In the genomic region with DNA sequence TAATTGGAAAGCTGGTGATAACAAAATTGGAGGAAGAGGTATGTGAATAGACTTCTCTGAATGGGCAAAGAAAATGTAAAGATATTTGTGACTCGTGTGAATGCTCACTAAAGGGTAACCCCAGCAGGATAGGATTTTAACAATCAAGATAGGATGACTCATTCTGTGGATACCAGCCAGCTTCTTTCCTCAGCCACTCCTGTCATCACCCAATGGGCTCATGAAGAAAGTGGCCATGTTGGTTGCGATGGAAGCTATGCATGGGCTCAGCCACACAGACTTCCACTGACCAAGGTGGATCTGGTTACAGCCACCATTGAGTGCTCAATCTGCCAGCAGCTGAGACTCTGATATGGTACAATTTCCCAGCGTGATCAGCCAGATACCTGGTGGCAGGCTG, we compare ENCODE assay signal across 1 cellular context.
TF ChIP-seq lines count a peak whose summit lies in the region.

No MANE protein-coding gene starts in this region.

TF ChIP-seq in K562, 482 proteins besides CTCF, POLR2A, EP300 and RAD21 (continued from another document):
- TF ChIP-seq, protein P1, sequence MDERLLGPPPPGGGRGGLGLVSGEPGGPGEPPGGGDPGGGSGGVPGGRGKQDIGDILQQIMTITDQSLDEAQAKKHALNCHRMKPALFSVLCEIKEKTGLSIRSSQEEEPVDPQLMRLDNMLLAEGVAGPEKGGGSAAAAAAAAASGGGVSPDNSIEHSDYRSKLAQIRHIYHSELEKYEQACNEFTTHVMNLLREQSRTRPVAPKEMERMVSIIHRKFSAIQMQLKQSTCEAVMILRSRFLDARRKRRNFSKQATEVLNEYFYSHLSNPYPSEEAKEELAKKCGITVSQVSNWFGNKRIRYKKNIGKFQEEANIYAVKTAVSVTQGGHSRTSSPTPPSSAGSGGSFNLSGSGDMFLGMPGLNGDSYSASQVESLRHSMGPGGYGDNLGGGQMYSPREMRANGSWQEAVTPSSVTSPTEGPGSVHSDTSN (CRISPR knock-in tag; IDR thresholded peaks at IDR 0.05; ENCODE audit: low read depth): no peak
- TF ChIP-seq, protein P1 (tag; conservative IDR thresholded peaks at IDR 0.05; ENCODE audit: low read depth): 0 out of 2 replicates have a peak, but pooled peaks have one; percentile 9
- TF ChIP-seq JUND (IDR thresholded peaks at IDR 0.05; ENCODE audit: borderline replicate concordance, low read depth, low read length) (peak; percentile 92), JUND (tag; IDR thresholded peaks at IDR 0.05; ENCODE audit: borderline replicate concordance, low read depth, low read length) (peak; percentile 90; the same call in 2 of the 3 replicates), SMARCB1 (IDR thresholded peaks at IDR 0.05; ENCODE audit: insufficient read length, low read depth) (no peak), YY1 (IDR thresholded peaks at IDR 0.05; ENCODE audit: borderline replicate concordance in 1 of 3, control insufficient read depth in 1 of 3, extremely low read depth in 1 of 3, insufficient read depth in 3 of 3, insufficient read length in 1 of 3, insufficient replicate concordance in 2 of 3, low read depth in 1 of 3, low read length in 2 of 3) (peak in 1 of 3 experiments; percentile 68), EHMT2 (IDR thresholded peaks at IDR 0.05) (peak; percentile 62; the same call in 1 of the 2 replicates), DPF2 (IDR thresholded peaks at IDR 0.05) (peak; percentile 49; the same call in 1 of the 2 replicates), NFIC (IDR thresholded peaks at IDR 0.05) (peak; percentile 79), CBX1 (IDR thresholded peaks at IDR 0.05; ENCODE audit: low read depth) (no peak), ARID1B (IDR thresholded peaks at IDR 0.05) (peak; percentile 40), PYGO2 (tag; IDR thresholded peaks at IDR 0.05) (no peak), ATF7 (IDR thresholded peaks at IDR 0.05) (peak; percentile 10; the same call in 1 of the 2 replicates), FOSL1 (tag; conservative IDR thresholded peaks at IDR 0.05) (peak; percentile 78), FOXA3 (CRISPR knock-in tag; conservative IDR thresholded peaks at IDR 0.05 in 1 of 2, IDR thresholded peaks at IDR 0.05 in 1 of 2) (no peak), TFAM (CRISPR knock-in tag; conservative IDR thresholded peaks at IDR 0.05) (no peak)
